8 cellular contexts compared by ENCODE assay signal in the genomic region with DNA sequence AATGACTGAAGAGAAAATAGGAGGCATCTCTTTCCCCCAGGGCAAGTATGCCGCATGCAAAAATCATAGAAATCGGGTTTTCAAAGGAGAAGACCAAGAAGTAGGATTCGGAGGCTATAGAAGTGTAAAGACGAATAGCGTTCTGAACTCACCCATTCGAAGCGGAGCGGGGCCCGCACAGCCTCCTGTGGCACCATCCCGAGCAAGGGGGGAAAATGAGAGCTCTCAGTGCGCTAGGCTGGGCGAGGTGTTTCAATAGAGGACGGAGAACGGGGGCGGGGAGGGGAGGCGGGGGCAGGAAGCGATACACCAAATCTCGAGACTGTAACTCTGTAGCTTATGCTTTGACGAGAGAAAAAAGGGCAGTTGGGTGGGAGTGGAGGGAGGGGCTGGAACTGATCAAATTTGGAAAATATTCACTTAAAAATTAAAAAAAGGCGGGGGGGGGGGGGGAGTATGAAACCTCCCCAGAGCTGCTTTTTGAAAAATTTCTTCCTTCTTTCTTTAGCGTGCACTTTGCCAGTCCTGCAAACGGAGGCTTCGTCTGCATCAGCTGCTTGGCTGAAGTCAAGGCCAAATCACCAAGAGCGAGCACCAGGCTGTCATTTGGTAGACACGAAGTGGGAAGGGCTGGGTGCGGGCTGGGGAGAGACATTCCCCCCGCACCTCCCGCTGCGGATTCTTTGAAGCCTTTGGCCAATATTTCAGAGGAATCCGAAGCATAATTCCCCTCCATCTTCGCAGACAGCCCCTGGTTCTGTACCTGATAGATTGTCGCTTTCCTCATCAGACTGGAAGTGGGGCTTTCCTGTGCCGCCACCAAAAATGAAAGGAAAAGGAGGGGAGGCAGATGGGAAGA. TPM values are rescaled to one million over a fixed set of nuclear protein-coding genes. Genes with fewer than 3 reads are reported as not detected.
DNase-seq lines count a peak whose midpoint lies in the region; ATAC-seq and TF ChIP-seq lines count a peak whose summit lies in the region.

No MANE protein-coding gene starts in this region.

- no peaks in the 10 kb centered on the region for H3K36me3 Mint-ChIP-seq in activated T-helper 17 cell treated with anti-CD3 and anti-CD28 coated beads, Interleukin-2, amount 50 U/mL, for 72 hours (ENCODE audit: low read depth)

- H3K27me3 ChIP-seq in left ventricle myocardium inferior (ENCODE audit: low read depth) (peaks cover 43% of the 10 kb centered on the region), prostate gland (replicated peaks; ENCODE audit: insufficient read depth) (peaks cover 3% of the 10 kb centered on the region)

- H3K4me3 ChIP-seq in left ventricle myocardium inferior (peak overlapping the region; percentile 72), prostate gland (peak overlapping the region; percentile 24 to 32)

- H3K9me3 Mint-ChIP-seq in activated T-helper 17 cell treated with anti-CD3 and anti-CD28 coated beads, Interleukin-2, amount 50 U/mL, for 72 hours, result no peaks in the 10 kb centered on the region

- H3K4me1 Mint-ChIP-seq in activated T-helper 17 cell treated with anti-CD3 and anti-CD28 coated beads, Interleukin-2, amount 50 U/mL, for 72 hours, result no peaks in the 10 kb centered on the region

- H3K27ac ChIP-seq in left ventricle myocardium inferior (replicated peaks) (peak overlapping the region; percentile 89), prostate gland (peak overlapping the region; percentile 76 to 77)

- TF ChIP-seq CTCF in left ventricle myocardium inferior (IDR thresholded peaks at IDR 0.05; ENCODE audit: borderline replicate concordance), result no peak
- no peak for TF ChIP-seq CTCF in prostate gland (IDR thresholded peaks at IDR 0.05)

- TF ChIP-seq POLR2A in prostate gland (IDR thresholded peaks at IDR 0.05), result no peak

- 4% methylated on average over 33 of the region's 33 CpGs for WGBS in prostate gland

- H3K36me3 ChIP-seq in left ventricle myocardium inferior (peaks cover 3% of the 10 kb centered on the region), prostate gland (no peaks in the 10 kb centered on the region)

- H3K4me3 Mint-ChIP-seq in activated T-helper 17 cell treated with anti-CD3 and anti-CD28 coated beads, Interleukin-2, amount 50 U/mL, for 72 hours, result peak overlapping the region; percentile 6

- ATAC-seq in activated T-helper 17 cell treated with anti-CD3 and anti-CD28 coated beads, Interleukin-2, amount 50 U/mL, for 72 hours (replicated peaks), result no peak
- ATAC-seq in GM19463 (IDR thresholded peaks at IDR 0.05; ENCODE audit: unreplicated experiment) (no peak), HG02852 (IDR thresholded peaks at IDR 0.05; ENCODE audit: unreplicated experiment) (no peak)

- peaks cover 28% of the 10 kb centered on the region for H3K4me1 ChIP-seq in left ventricle myocardium inferior
- no peaks in the 10 kb centered on the region for H3K4me1 ChIP-seq in prostate gland (replicated peaks)

- no peak overlapping the region for H3K27ac Mint-ChIP-seq in activated T-helper 17 cell treated with anti-CD3 and anti-CD28 coated beads, Interleukin-2, amount 50 U/mL, for 72 hours

- DNase-seq in EL (peak; percentile 85), left ventricle myocardium inferior (peak; percentile 63), prostate gland (ENCODE audit: low spot score) (peak; percentile 36), NCI-H1417 treated with DMSO at 0.1 percent for 48 hours (lab: John Stamatoyannopoulos, UW) (no peak), kidney glomerular epithelial cell (lab: John Stamatoyannopoulos, UW) (no peak)

- H3K27me3 Mint-ChIP-seq in activated T-helper 17 cell treated with anti-CD3 and anti-CD28 coated beads, Interleukin-2, amount 50 U/mL, for 72 hours, result peaks cover 28% of the 10 kb centered on the region

- no peaks in the 10 kb centered on the region for H3K9me3 ChIP-seq in left ventricle myocardium inferior (replicated peaks)
- no peaks in the 10 kb centered on the region for H3K9me3 ChIP-seq in prostate gland

- intact Hi-C loops in left ventricle myocardium inferior (cut with micrococcal nuclease), result loop anchor here (10.0 kb wide), 2 partner anchors 94 to 446 kb away; no protein-coding TSS in a partner anchor
- intact Hi-C loops in prostate gland (cut with DNase I), result loop anchor here (1.0 to 10.0 kb wide), 6 partner anchors 78 to 444 kb away; no protein-coding TSS in a partner anchor

RNA-seq across cellular contexts. Expression of a gene that starts 15.6 kb away (rescaled TPM):
- not detected for total RNA-seq in activated T-helper 17 cell treated with anti-CD3 and anti-CD28 coated beads, Interleukin-2, amount 50 U/mL, for 72 hours
- total RNA-seq in left ventricle myocardium inferior (0.36 TPM), prostate gland (1 to 10 TPM in 1 of 2 donors, not detected in 1; 3.3 TPM)

Comparison
In these comparisons a context has a peak if more than half of its experiments do, and no peak if none do; other contexts are left out.
1. DNase-seq: peak in EL (single experiment), left ventricle myocardium inferior (single experiment) and prostate gland (single experiment); none in NCI-H1417 treated with DMSO at 0.1 percent for 48 hours (single experiment) and kidney glomerular epithelial cell (single experiment).